ENCODE assay signal across 8 cellular contexts in genomic region chr16:50627419-50627818, GRCh38. TPM values are rescaled to one million over a fixed set of nuclear protein-coding genes. Genes with fewer than 3 reads are reported as not detected.
DNase-seq lines count a peak whose midpoint lies in the region; ATAC-seq lines count a peak whose summit lies in the region.

No MANE protein-coding gene starts in this region.

- H3K4me1 Mint-ChIP-seq in CD8-positive, alpha-beta memory T cell = peaks cover 15 to 23% (median 19%) of the 10 kb centered on the region in 3 donors

- H3K4me1 ChIP-seq in CD8-positive, alpha-beta memory T cell (ENCODE audit: insufficient read depth, low read length) = peaks cover 34% of the 10 kb centered on the region

- no peaks in the 10 kb centered on the region for H3K36me3 ChIP-seq in CD8-positive, alpha-beta memory T cell (ENCODE audit: insufficient read depth, low read length)

- DNase-seq in CD8-positive, alpha-beta memory T cell = peak in 2 of 5 donors; percentile 9 to 48
- DNase-seq in NCI-H1694 treated with DMSO at 0.1 percent for 48 hours (lab: John Stamatoyannopoulos, UW) (peak; percentile 78), iPS-NIHi7 (ENCODE audit: extremely low spot score) (peak; percentile 54)
- DNase-seq in activated effector memory CD4-positive, alpha-beta T cell treated with anti-CD3 and anti-CD28 coated beads, Interleukin-2, amount 50 U/mL, for 16 hours = peak; percentile 68
- DNase-seq in stimulated activated CD8-positive, alpha-beta memory T cell treated with anti-CD3 and anti-CD28 coated beads, Interleukin-2, amount 100 ng/mL, for 1 hour (ENCODE audit: low read depth in 2 of 2) = peak; percentile 8 to 12

- CTCF ChIA-PET in CD8-positive, alpha-beta memory T cell (lab: Charles Lee) = interaction anchor here (0.8 to 1.1 kb wide), 4 partner anchors 25 to 353 kb away, joined by 3 to 4 read pairs (median 3); no protein-coding TSS in a partner anchor

- peak overlapping the region in 6 of 8 donors; percentile 39 to 84 (median 64) for H3K27ac Mint-ChIP-seq in CD8-positive, alpha-beta memory T cell

- no peak overlapping the region for H3K27ac ChIP-seq in CD8-positive, alpha-beta memory T cell (ENCODE audit: low read depth, low read length)

- no peaks in the 10 kb centered on the region for H3K9me3 ChIP-seq in CD8-positive, alpha-beta memory T cell (ENCODE audit: low read length)

- H3K27me3 ChIP-seq in CD8-positive, alpha-beta memory T cell (ENCODE audit: insufficient read depth, low read length, poor library complexity, severe bottlenecking) = no peaks in the 10 kb centered on the region

- H3K27me3 Mint-ChIP-seq in CD8-positive, alpha-beta memory T cell = peaks cover 0 to 4% of the 10 kb centered on the region in 2 donors

- POLR2A ChIA-PET in CD8-positive, alpha-beta memory T cell (lab: Charles Lee) = no interaction called here

- H3K4me3 Mint-ChIP-seq in CD8-positive, alpha-beta memory T cell = peak overlapping the region in 6 of 7 donors; percentile 43 to 72 (median 53)

- no peaks in the 10 kb centered on the region for H3K9me3 Mint-ChIP-seq in CD8-positive, alpha-beta memory T cell

- ATAC-seq in GM18873 (IDR thresholded peaks at IDR 0.05; ENCODE audit: low FRiP score, unreplicated experiment) = no peak
- ATAC-seq in GM21723 (IDR thresholded peaks at IDR 0.05; ENCODE audit: unreplicated experiment) = no peak
- no peak for ATAC-seq in GM19452 (IDR thresholded peaks at IDR 0.05; ENCODE audit: unreplicated experiment)

- no peak overlapping the region for H3K4me3 ChIP-seq in CD8-positive, alpha-beta memory T cell (ENCODE audit: low read length)

- peaks cover 0 to 3% (median 0%) of the 10 kb centered on the region in 3 donors for H3K36me3 Mint-ChIP-seq in CD8-positive, alpha-beta memory T cell

RNA-seq across cellular contexts. Expression of gene SNX20, which starts 53.7 kb away (rescaled TPM):
- 10 to 100 TPM; 25.0 to 27.8 TPM for total RNA-seq in CD8-positive, alpha-beta memory T cell
- polyA plus RNA-seq in CD8-positive, alpha-beta memory T cell = 61.7 TPM
